ENCODE assay signal across 6 cellular contexts in genomic region chr12:85673921-85674420, GRCh38.
"Had no signal": no experiment of that assay in that cellular context is flagged by ENCODE, and none has a peak within 500 bp of the region (broad histone marks: within the 10 kb centered on the region; RNA-seq: fewer than 3 reads in every experiment).

No MANE protein-coding gene starts in this region.

- FAIRE-seq: HepG2, HTR-8/SVneo, K562 had no signal

- DNase-seq: IMR-90, KBM-7, KG1 had no signal

- ATAC-seq: HepG2, K562 had no signal
